In genomic region chr20:15487030-15487429, GRCh38 we compare ENCODE assay signal across 16 cellular contexts.
"Had no signal": no experiment of that assay in that cellular context is flagged by ENCODE, and none has a peak within 500 bp of the region (broad histone marks: within the 10 kb centered on the region; RNA-seq: fewer than 3 reads in every experiment).

No MANE protein-coding gene starts in this region.

- ATAC-seq: activated T-cell treated with anti-CD3 and anti-CD28 coated beads, Interleukin-2, amount 50 U/mL, for 72 hours; left colon; psoas muscle; sciatic nerve; stimulated activated naive B cell treated with anti-CD40 and anti-IgM and Interleukin-4, amounts not matched to agents 10 μg/mL and 1 μg/mL and 100 μg/mL, for 72 hours had no signal

- H3K4me3 ChIP-seq: psoas muscle had no signal

- H3K9me3 ChIP-seq: psoas muscle had no signal

- DNase-seq: activated CD4-positive, alpha-beta memory T cell treated with anti-CD3 and anti-CD28 coated beads for 36 hours; activated CD4-positive, alpha-beta T cell treated with anti-CD3 and anti-CD28 coated beads for 1 hour; activated gamma-delta T cell treated with Interleukin-2 at 50 U/mL for 16 hours; activated naive CD8-positive, alpha-beta T cell treated with anti-CD3 and anti-CD28 coated beads for 36 hours; activated T-cell treated with anti-CD3 and anti-CD28 coated beads, Interleukin-2, amount 50 U/mL, for 72 hours; aorta; central memory CD4-positive, alpha-beta T cell; effector memory CD4-positive, alpha-beta T cell; hippocampal formation; left colon; psoas muscle; stimulated activated CD4-positive, alpha-beta T cell treated with anti-CD3 and anti-CD28 coated beads, Interleukin-2, amount 100 ng/mL, for 24 hours; stimulated activated naive B cell treated with anti-CD40 and anti-IgM and Interleukin-4, amounts not matched to agents 10 μg/mL and 1 μg/mL and 100 μg/mL, for 72 hours; substantia nigra had no signal

- H3K4me1 ChIP-seq: psoas muscle had no signal

- H3K27ac ChIP-seq: epithelial cell of prostate, psoas muscle had no signal
